In genomic region chr1:43269627-43270375, GRCh38 we compare ENCODE assay signal across 1 cellular context.
TF ChIP-seq lines count a peak whose summit lies in the region.

Gene TMEM125, plus strand, starts transcription at chr1:43269983. Its CDS starts 2,740 bp downstream, at chr1:43272723.

TF ChIP-seq in IMR-90, 13 proteins besides CTCF, POLR2A, EP300 and RAD21:
- TF ChIP-seq ELK1 (IDR thresholded peaks at IDR 0.05; ENCODE audit: borderline replicate concordance, low read depth, low read length) (no peak), CHD1 (IDR thresholded peaks at IDR 0.05; ENCODE audit: low read depth, low read length) (no peak), CEBPB (IDR thresholded peaks at IDR 0.05; ENCODE audit: low read depth, low read length) (no peak), MAZ (IDR thresholded peaks at IDR 0.05; ENCODE audit: borderline replicate concordance, low read depth, low read length) (no peak), MAFK (IDR thresholded peaks at IDR 0.05; ENCODE audit: low read depth, low read length) (no peak), SMC3 (IDR thresholded peaks at IDR 0.05; ENCODE audit: low read depth, low read length) (no peak), FOS (IDR thresholded peaks at IDR 0.05; ENCODE audit: low read depth, low read length) (no peak), MXI1 (IDR thresholded peaks at IDR 0.05; ENCODE audit: borderline replicate concordance, low read depth, low read length) (no peak), BHLHE40 (IDR thresholded peaks at IDR 0.05; ENCODE audit: low read depth, low read length) (no peak), RCOR1 (IDR thresholded peaks at IDR 0.05; ENCODE audit: insufficient replicate concordance, low read length) (no peak), RFX5 (IDR thresholded peaks at IDR 0.05; ENCODE audit: low read depth, low read length) (no peak), NFE2L2 (IDR thresholded peaks at IDR 0.05; ENCODE audit: low read depth, low read length) (no peak)
